ENCODE assay signal across 13 cellular contexts in the genomic region with DNA sequence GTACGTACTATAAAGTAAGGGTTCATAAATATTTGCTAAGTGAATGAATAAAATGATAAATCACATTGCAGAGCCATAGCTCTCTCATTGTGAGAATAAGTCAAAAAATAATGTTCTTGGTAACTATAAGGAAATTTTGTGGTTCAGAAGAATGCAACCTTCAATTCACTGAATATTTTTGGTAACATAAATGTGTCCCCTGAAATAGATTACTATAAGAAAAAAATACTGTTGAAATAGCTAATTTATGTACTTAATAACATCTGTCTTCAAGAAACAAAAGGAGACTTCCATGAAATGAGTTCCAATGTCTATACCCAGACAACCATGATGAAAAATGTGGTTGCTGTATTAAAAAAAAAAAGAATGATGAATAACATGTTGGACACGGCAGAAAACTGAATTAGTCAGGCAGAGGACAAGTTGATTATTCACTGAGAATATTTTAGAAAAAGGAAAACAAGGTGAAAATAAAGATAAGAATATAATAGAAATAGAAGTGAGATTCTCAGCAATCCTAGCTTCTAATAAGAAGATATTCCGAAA.
"Had no signal": no experiment of that assay in that cellular context is flagged by ENCODE, and none has a peak within 500 bp of the region (broad histone marks: within the 10 kb centered on the region; RNA-seq: fewer than 3 reads in every experiment).

No MANE protein-coding gene starts in this region.

- ATAC-seq: activated T-helper 17 cell treated with anti-CD3 and anti-CD28 coated beads, Interleukin-2, amount 50 U/mL, for 72 hours; lower lobe of right lung; naive thymus-derived CD8-positive, alpha-beta T cell; right cardiac atrium; stimulated activated memory B cell treated with anti-CD40 and anti-IgM and Interleukin-4, amounts not matched to agents 10 μg/mL and 1 μg/mL and 100 μg/mL, for 72 hours had no signal

- H3K4me3 ChIP-seq: lower lobe of right lung had no signal

- H3K4me1 ChIP-seq: lower lobe of right lung had no signal

- H3K27me3 ChIP-seq: neutrophil had no signal

- DNase-seq: activated CD4-positive, alpha-beta T cell treated with anti-CD3 and anti-CD28 coated beads, Interleukin-2, amount 10 ng/mL, durations not matched to agents 7 days and 5 days; activated CD8-positive, alpha-beta memory T cell treated with anti-CD3 and anti-CD28 coated beads for 24 hours; activated naive CD4-positive, alpha-beta T cell treated with anti-CD3 and anti-CD28 coated beads for 36 hours; effector memory CD4-positive, alpha-beta T cell; hippocampal formation; lower lobe of right lung; naive thymus-derived CD8-positive, alpha-beta T cell; right cardiac atrium; substantia nigra; T-helper 1 cell had no signal

- H3K36me3 ChIP-seq: lower lobe of right lung, neutrophil had no signal

- H3K9me3 ChIP-seq: lower lobe of right lung, neutrophil had no signal

- H3K27ac ChIP-seq: lower lobe of right lung, neutrophil had no signal
